5 cellular contexts compared by ENCODE assay signal in genomic region chr3:173183022-173183421, GRCh38. TPM values are rescaled to one million over a fixed set of nuclear protein-coding genes. Genes with fewer than 3 reads are reported as not detected.
"Had no signal": no experiment of that assay in that cellular context is flagged by ENCODE, and none has a peak within 500 bp of the region (broad histone marks: within the 10 kb centered on the region; RNA-seq: fewer than 3 reads in every experiment).

No MANE protein-coding gene starts in this region.

RNA-seq across cellular contexts. Expression of gene SPATA16, which starts 42.0 kb away (rescaled TPM):
- total RNA-seq: HepG2, HT-29, HT1080, IMR-90, K562 had no signal
